Comparison of ENCODE assay signal across 21 cellular contexts in genomic region chr11:126405374-126405773, GRCh38. TPM values are rescaled to one million over a fixed set of nuclear protein-coding genes. Genes with fewer than 3 reads are reported as not detected.
DNase-seq lines count a peak whose midpoint lies in the region; ATAC-seq and TF ChIP-seq lines count a peak whose summit lies in the region.
"Had no signal": no experiment of that assay in that cellular context is flagged by ENCODE, and none has a peak within 500 bp of the region (broad histone marks: within the 10 kb centered on the region; RNA-seq: fewer than 3 reads in every experiment).

No MANE protein-coding gene starts in this region.

- H3K4me1 ChIP-seq in breast epithelium = no peaks in the 10 kb centered on the region
- peaks cover 3 to 18% of the 10 kb centered on the region in 2 donors for H3K4me1 ChIP-seq in neuronal stem cell (ENCODE audit: control insufficient read depth in 2 of 2, insufficient read depth in 1 of 2, low read depth in 1 of 2, low read length in 2 of 2)
- no peaks in the 10 kb centered on the region for H3K4me1 ChIP-seq in uterus
- H3K4me1 ChIP-seq: right lobe of liver had no signal

- WGBS in neuronal stem cell (ENCODE audit: extremely low coverage in 2 of 2, insufficient read length in 2 of 2, insufficient replicate concordance in 1 of 2), 2 donors = no CpG with 5 or more reads among the region's 3 CpGs

- peaks cover 33% of the 10 kb centered on the region for H3K4me1 Mint-ChIP-seq in MCF 10A (ENCODE audit: insufficient read depth, unreplicated experiment)
- H3K4me1 Mint-ChIP-seq in osteocyte (ENCODE audit: unreplicated experiment) = peaks cover 34% of the 10 kb centered on the region
- H3K4me1 Mint-ChIP-seq: activated CD4-positive, alpha-beta T cell treated with anti-CD3 and anti-CD28 coated beads, Interleukin-2, amount 10 ng/mL, durations not matched to agents 7 days and 5 days had no signal

- no peak overlapping the region for H3K4me3 ChIP-seq in breast epithelium
- H3K4me3 ChIP-seq in dorsolateral prefrontal cortex = no peak overlapping the region
- no peak overlapping the region for H3K4me3 ChIP-seq in neuronal stem cell (ENCODE audit: low read length in 2 of 2)
- no peak overlapping the region for H3K4me3 ChIP-seq in uterus
- H3K4me3 ChIP-seq: A549, gastroesophageal sphincter, right lobe of liver had no signal

- H3K27me3 ChIP-seq in breast epithelium (no peaks in the 10 kb centered on the region), dorsolateral prefrontal cortex (no peaks in the 10 kb centered on the region), neuronal stem cell (ENCODE audit: control insufficient read depth in 3 of 3, insufficient read depth in 3 of 3, low read depth in 1 of 3, low read length in 3 of 3) (no peaks in the 10 kb centered on the region), uterus (no peaks in the 10 kb centered on the region)
- H3K27me3 ChIP-seq: gastroesophageal sphincter, right lobe of liver had no signal

- no peak overlapping the region for H4K8ac ChIP-seq in neuronal stem cell (ENCODE audit: low read depth, low read length)

- no peak overlapping the region for H2BK12ac ChIP-seq in neuronal stem cell (ENCODE audit: low read length)

- no peak overlapping the region for H3K4ac ChIP-seq in neuronal stem cell (ENCODE audit: low read length)

- BruUV-seq in MCF 10A (replicated peaks; lab: Mats Ljungman, UMichigan) = no TSS peak

- no peak overlapping the region for H2BK120ac ChIP-seq in neuronal stem cell (ENCODE audit: low read depth, low read length)

- H2BK15ac ChIP-seq in neuronal stem cell (ENCODE audit: low read length) = no peak overlapping the region

- H3K9me3 ChIP-seq in breast epithelium (no peaks in the 10 kb centered on the region), neuronal stem cell (replicated peaks in 1 of 2; ENCODE audit: control insufficient read depth in 2 of 2, insufficient read depth in 1 of 2, low read depth in 1 of 2, low read length in 2 of 2) (peaks cover 0 to under 1% of the 10 kb centered on the region in 2 donors), uterus (no peaks in the 10 kb centered on the region)
- H3K9me3 ChIP-seq: A549, gastroesophageal sphincter, right lobe of liver had no signal

- CTCF ChIA-PET in MCF 10A (lab: Yijun Ruan, JAX) = interaction anchor here (0.6 to 2.6 kb wide), 8 partner anchors 11 to 1858 kb away, joined by 3 to 12 read pairs (median 6); no protein-coding TSS in a partner anchor

- peaks cover 3% of the 10 kb centered on the region for H3K79me1 ChIP-seq in neuronal stem cell (ENCODE audit: low read depth, low read length)

- H3K27ac Mint-ChIP-seq in MCF 10A (ENCODE audit: low read depth, unreplicated experiment) (no peak overlapping the region), osteocyte (ENCODE audit: unreplicated experiment) (no peak overlapping the region)
- H3K27ac Mint-ChIP-seq: activated CD4-positive, alpha-beta T cell treated with anti-CD3 and anti-CD28 coated beads, Interleukin-2, amount 10 ng/mL, durations not matched to agents 7 days and 5 days had no signal

- no peak overlapping the region for H4K91ac ChIP-seq in neuronal stem cell (ENCODE audit: low read depth, low read length, poor library complexity)

- H2AFZ ChIP-seq in neuronal stem cell (ENCODE audit: low read length) = no peak overlapping the region

- no peaks in the 10 kb centered on the region for H3K27me3 Mint-ChIP-seq in MCF 10A (ENCODE audit: insufficient read depth, unreplicated experiment)
- no peaks in the 10 kb centered on the region for H3K27me3 Mint-ChIP-seq in osteocyte (ENCODE audit: unreplicated experiment)
- H3K27me3 Mint-ChIP-seq: activated CD4-positive, alpha-beta T cell treated with anti-CD3 and anti-CD28 coated beads, Interleukin-2, amount 10 ng/mL, durations not matched to agents 7 days and 5 days had no signal

- no peak overlapping the region for H2BK5ac ChIP-seq in neuronal stem cell (ENCODE audit: low read length)

- H3K9me3 Mint-ChIP-seq in MCF 10A (ENCODE audit: unreplicated experiment) = no peaks in the 10 kb centered on the region
- H3K9me3 Mint-ChIP-seq in osteocyte (ENCODE audit: unreplicated experiment) = no peaks in the 10 kb centered on the region
- H3K9me3 Mint-ChIP-seq: activated CD4-positive, alpha-beta T cell treated with anti-CD3 and anti-CD28 coated beads, Interleukin-2, amount 10 ng/mL, durations not matched to agents 7 days and 5 days had no signal

- no peak overlapping the region for H3K23ac ChIP-seq in neuronal stem cell (ENCODE audit: low read depth, low read length, poor library complexity)

- intact Hi-C loops in breast epithelium (cut with DNase I; ENCODE audit: low total_unique reads) (no loop called here), MCF 10A (cut with micrococcal nuclease) (no loop called here), dorsolateral prefrontal cortex (cut with DNase I) (no loop called here), uterus (cut with DNase I; ENCODE audit: low total_unique reads) (no loop called here)

- TF ChIP-seq CTCF in breast epithelium (IDR thresholded peaks at IDR 0.05) (no peak), MCF 10A (IDR thresholded peaks at IDR 0.05; ENCODE audit: unreplicated experiment) (no peak), dorsolateral prefrontal cortex (IDR thresholded peaks at IDR 0.05 in 54 of 56, conservative IDR thresholded peaks at IDR 0.05 in 2 of 56; ENCODE audit: low read depth in 1 of 56, partially characterized antibody in 56 of 56) (no peak), uterus (IDR thresholded peaks at IDR 0.05) (no peak), osteocyte (IDR thresholded peaks at IDR 0.05) (no peak)

- peak overlapping the region; percentile 21 for H3K18ac ChIP-seq in neuronal stem cell (ENCODE audit: low read length)

- H3K27ac ChIP-seq in breast epithelium (peak overlapping the region; percentile 33 to 61), dorsolateral prefrontal cortex (peak overlapping the region in 34 of 59 donors; percentile 15 to 84 (median 64)), neuronal stem cell (replicated peaks; ENCODE audit: low read length) (no peak overlapping the region), uterus (no peak overlapping the region)
- H3K27ac ChIP-seq: A549, right lobe of liver had no signal

- no peak overlapping the region for H3K4me3 Mint-ChIP-seq in MCF 10A (ENCODE audit: unreplicated experiment)
- no peak overlapping the region for H3K4me3 Mint-ChIP-seq in osteocyte (ENCODE audit: unreplicated experiment)
- H3K4me3 Mint-ChIP-seq: activated CD4-positive, alpha-beta T cell treated with anti-CD3 and anti-CD28 coated beads, Interleukin-2, amount 10 ng/mL, durations not matched to agents 7 days and 5 days had no signal

- POLR2A ChIA-PET in MCF 10A (lab: Yijun Ruan, JAX) = interaction anchor here (0.6 to 1.6 kb wide), 4 partner anchors 13 to 507 kb away, joined by 3 to 5 read pairs (median 3); no protein-coding TSS in a partner anchor

- H3K36me3 Mint-ChIP-seq in MCF 10A (ENCODE audit: insufficient read depth, unreplicated experiment) (peaks cover 9% of the 10 kb centered on the region), osteocyte (ENCODE audit: unreplicated experiment) (peaks cover 25% of the 10 kb centered on the region)

- no peak overlapping the region for H2AK5ac ChIP-seq in neuronal stem cell (ENCODE audit: low read depth, low read length)

- no peak for TF ChIP-seq POLR2A in breast epithelium (IDR thresholded peaks at IDR 0.05)
- TF ChIP-seq POLR2A in uterus (IDR thresholded peaks at IDR 0.05) = no peak

- no peak overlapping the region for H3K4me2 ChIP-seq in neuronal stem cell (ENCODE audit: insufficient read depth, low read length, poor library complexity, severe bottlenecking)
- H3K4me2 ChIP-seq: A549 had no signal

- H3K9ac ChIP-seq in neuronal stem cell (ENCODE audit: low read depth, low read length, poor library complexity) = no peak overlapping the region

- DNase-seq in breast epithelium (ENCODE audit: low spot score in 2 of 2) = no peak
- DNase-seq in MCF 10A (ENCODE audit: unreplicated experiment) = no peak
- DNase-seq in dorsolateral prefrontal cortex = no peak
- DNase-seq in neuronal stem cell (ENCODE audit: low spot score) = no peak
- no peak for DNase-seq in uterus
- no peak for DNase-seq in osteocyte (ENCODE audit: extremely low spot score, unreplicated experiment)
- DNase-seq in dedifferentiated amniotic fluid mesenchymal stem cell (ENCODE audit: extremely low spot score) = no peak
- DNase-seq: activated CD4-positive, alpha-beta T cell treated with anti-CD3 and anti-CD28 coated beads, Interleukin-2, amount 10 ng/mL, durations not matched to agents 7 days and 5 days; activated CD8-positive, alpha-beta memory T cell treated with anti-CD3 and anti-CD28 coated beads, Interleukin-2, amount 50 U/mL, for 4 hours; activated effector memory CD4-positive, alpha-beta T cell treated with anti-CD3 and anti-CD28 coated beads, Interleukin-2, amount 50 U/mL, for 16 hours; C1 segment of cervical spinal cord; caudate nucleus; NCI-H1105; NCI-H2171 treated with DMSO at 0.1 percent for 48 hours; NK-92 treated with Interleukin-12 subunit alpha and Interleukin-12 subunit beta, amount 100 ng/mL, for 24 hours; right lobe of liver; stimulated activated naive CD8-positive, alpha-beta T cell treated with anti-CD3 and anti-CD28 coated beads, Interleukin-15, Interleukin-2, amounts not matched to agents 100 U/mL and 50 U/mL, for 24 hours had no signal

- ATAC-seq in HG03378 (IDR thresholded peaks at IDR 0.05; ENCODE audit: unreplicated experiment) = no peak
- ATAC-seq: A549; gastroesophageal sphincter; left lobe of liver; right lobe of liver; stimulated activated naive CD8-positive, alpha-beta T cell treated with anti-CD3 and anti-CD28 coated beads, Interleukin-15, Interleukin-2, amounts not matched to agents 100 U/mL and 50 U/mL, for 24 hours had no signal

- H3K36me3 ChIP-seq in breast epithelium (no peaks in the 10 kb centered on the region), neuronal stem cell (replicated peaks in 1 of 2; ENCODE audit: control insufficient read depth in 2 of 2, insufficient read depth in 2 of 2, low read length in 2 of 2) (peaks cover 19 to 28% of the 10 kb centered on the region in 2 donors), uterus (no peaks in the 10 kb centered on the region)

- H3K14ac ChIP-seq in neuronal stem cell (ENCODE audit: low read length) = no peak overlapping the region

RNA-seq across cellular contexts. Expression of gene ST3GAL4, which starts 49.9 kb away (rescaled TPM):
- total RNA-seq in breast epithelium (10 to 100 TPM; 17.6 to 36.2 (median 32.8) TPM), MCF 10A (2022) (12.3 and 15.3 TPM in 2 replicates), dorsolateral prefrontal cortex (10 to 100 TPM; 19.8 to 70.4 (median 32.7) TPM), uterus (10 to 100 TPM; 11.8 to 53.3 (median 34.8) TPM), osteocyte (73.1 and 74.8 TPM in 2 replicates)
- 12.7 TPM for polyA plus RNA-seq in neuronal stem cell (2013, experiment 1 of 2)
- polyA plus RNA-seq in neuronal stem cell (2013, experiment 2 of 2) = 11.2 TPM

Comparison
In these comparisons a context has a peak if more than half of its experiments do, and no peak if none do; other contexts are left out.
1. H3K27ac ChIP-seq: peak in breast epithelium (2 of 2) and dorsolateral prefrontal cortex (34 of 59); none in neuronal stem cell (single experiment) and uterus (0 of 2).